Comparison of ENCODE assay signal across 2 cellular contexts in the genomic region with DNA sequence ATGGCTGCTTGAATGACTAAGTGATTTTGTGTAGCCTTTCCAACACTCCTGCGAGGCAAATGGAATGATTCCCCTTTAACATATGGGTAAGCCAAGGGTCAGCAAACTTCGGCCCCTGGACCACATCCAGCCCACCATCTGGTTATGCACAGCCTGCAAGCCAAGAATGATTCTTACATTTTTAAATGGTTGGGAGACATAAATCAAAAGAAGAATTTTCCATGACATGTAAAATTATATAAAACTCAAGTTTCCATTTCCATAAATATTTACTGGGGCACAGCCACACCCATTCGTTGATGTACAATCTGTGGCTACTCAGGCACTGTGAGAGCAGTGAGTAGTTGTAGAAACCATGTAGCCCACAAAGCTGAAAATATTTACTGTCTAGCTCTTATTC.
TF ChIP-seq lines count a peak whose summit lies in the region.

No MANE protein-coding gene starts in this region.

TF ChIP-seq in liver, 16 proteins besides CTCF, POLR2A, EP300 and RAD21:
- peak; percentile 96 for TF ChIP-seq NR2F2 (IDR thresholded peaks at IDR 0.05)
- peak; percentile 18 for TF ChIP-seq SP1 (IDR thresholded peaks at IDR 0.05)
- TF ChIP-seq HNF4A (conservative IDR thresholded peaks at IDR 0.05): no peak
- TF ChIP-seq YY1 (IDR thresholded peaks at IDR 0.05): no peak
- TF ChIP-seq RXRA (IDR thresholded peaks at IDR 0.05): peak; percentile 15 to 45

TF ChIP-seq in HepG2, 621 proteins besides CTCF, POLR2A, EP300 and RAD21:
- no peak for TF ChIP-seq ZNF274 (CRISPR knock-in tag; IDR thresholded peaks at IDR 0.05)
- TF ChIP-seq CCAR2 (optimal IDR thresholded peaks at IDR 0.05; ENCODE audit: low read depth, low read length): no peak
- TF ChIP-seq GLI4 (CRISPR knock-in tag; IDR thresholded peaks at IDR 0.05; ENCODE audit: borderline replicate concordance): no peak
- no peak for TF ChIP-seq ZC3H13 (CRISPR knock-in tag; IDR thresholded peaks at IDR 0.05)
- no peak for TF ChIP-seq TRIM24 (CRISPR knock-in tag; IDR thresholded peaks at IDR 0.05)
- TF ChIP-seq, protein P1, sequence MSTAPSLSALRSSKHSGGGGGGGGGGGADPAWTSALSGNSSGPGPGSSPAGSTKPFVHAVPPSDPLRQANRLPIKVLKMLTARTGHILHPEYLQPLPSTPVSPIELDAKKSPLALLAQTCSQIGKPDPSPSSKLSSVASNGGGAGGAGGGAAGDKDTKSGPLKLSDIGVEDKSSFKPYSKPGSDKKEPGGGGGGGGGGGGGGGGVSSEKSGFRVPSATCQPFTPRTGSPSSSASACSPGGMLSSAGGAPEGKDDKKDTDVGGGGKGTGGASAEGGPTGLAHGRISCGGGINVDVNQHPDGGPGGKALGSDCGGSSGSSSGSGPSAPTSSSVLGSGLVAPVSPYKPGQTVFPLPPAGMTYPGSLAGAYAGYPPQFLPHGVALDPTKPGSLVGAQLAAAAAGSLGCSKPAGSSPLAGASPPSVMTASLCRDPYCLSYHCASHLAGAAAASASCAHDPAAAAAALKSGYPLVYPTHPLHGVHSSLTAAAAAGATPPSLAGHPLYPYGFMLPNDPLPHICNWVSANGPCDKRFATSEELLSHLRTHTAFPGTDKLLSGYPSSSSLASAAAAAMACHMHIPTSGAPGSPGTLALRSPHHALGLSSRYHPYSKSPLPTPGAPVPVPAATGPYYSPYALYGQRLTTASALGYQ (CRISPR knock-in tag; IDR thresholded peaks at IDR 0.05): no peak
- TF ChIP-seq ZNF83 (CRISPR knock-in tag; IDR thresholded peaks at IDR 0.05; ENCODE audit: borderline replicate concordance): no peak
- no peak for TF ChIP-seq RXRA (CRISPR knock-in tag; IDR thresholded peaks at IDR 0.05)
- TF ChIP-seq CEBPG (CRISPR knock-in tag; IDR thresholded peaks at IDR 0.05): no peak
- TF ChIP-seq ZNF205 (CRISPR knock-in tag; IDR thresholded peaks at IDR 0.05): no peak
- TF ChIP-seq, protein P2, sequence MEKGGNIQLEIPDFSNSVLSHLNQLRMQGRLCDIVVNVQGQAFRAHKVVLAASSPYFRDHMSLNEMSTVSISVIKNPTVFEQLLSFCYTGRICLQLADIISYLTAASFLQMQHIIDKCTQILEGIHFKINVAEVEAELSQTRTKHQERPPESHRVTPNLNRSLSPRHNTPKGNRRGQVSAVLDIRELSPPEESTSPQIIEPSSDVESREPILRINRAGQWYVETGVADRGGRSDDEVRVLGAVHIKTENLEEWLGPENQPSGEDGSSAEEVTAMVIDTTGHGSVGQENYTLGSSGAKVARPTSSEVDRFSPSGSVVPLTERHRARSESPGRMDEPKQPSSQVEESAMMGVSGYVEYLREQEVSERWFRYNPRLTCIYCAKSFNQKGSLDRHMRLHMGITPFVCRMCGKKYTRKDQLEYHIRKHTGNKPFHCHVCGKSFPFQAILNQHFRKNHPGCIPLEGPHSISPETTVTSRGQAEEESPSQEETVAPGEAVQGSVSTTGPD (CRISPR knock-in tag; IDR thresholded peaks at IDR 0.05): no peak
- no peak for TF ChIP-seq MTA3 (CRISPR knock-in tag; IDR thresholded peaks at IDR 0.05)
- no peak for TF ChIP-seq BORCS8-MEF2B (CRISPR knock-in tag; IDR thresholded peaks at IDR 0.05)
- no peak for TF ChIP-seq KDM5B (CRISPR knock-in tag; IDR thresholded peaks at IDR 0.05; ENCODE audit: borderline replicate concordance)
- no peak for TF ChIP-seq TCF7L2 (IDR thresholded peaks at IDR 0.05; ENCODE audit: low read depth, low read length)
- no peak for TF ChIP-seq BRD4 (CRISPR knock-in tag; IDR thresholded peaks at IDR 0.05)
- TF ChIP-seq PAX8 (CRISPR knock-in tag; IDR thresholded peaks at IDR 0.05; ENCODE audit: borderline replicate concordance): no peak
- TF ChIP-seq, protein P3, sequence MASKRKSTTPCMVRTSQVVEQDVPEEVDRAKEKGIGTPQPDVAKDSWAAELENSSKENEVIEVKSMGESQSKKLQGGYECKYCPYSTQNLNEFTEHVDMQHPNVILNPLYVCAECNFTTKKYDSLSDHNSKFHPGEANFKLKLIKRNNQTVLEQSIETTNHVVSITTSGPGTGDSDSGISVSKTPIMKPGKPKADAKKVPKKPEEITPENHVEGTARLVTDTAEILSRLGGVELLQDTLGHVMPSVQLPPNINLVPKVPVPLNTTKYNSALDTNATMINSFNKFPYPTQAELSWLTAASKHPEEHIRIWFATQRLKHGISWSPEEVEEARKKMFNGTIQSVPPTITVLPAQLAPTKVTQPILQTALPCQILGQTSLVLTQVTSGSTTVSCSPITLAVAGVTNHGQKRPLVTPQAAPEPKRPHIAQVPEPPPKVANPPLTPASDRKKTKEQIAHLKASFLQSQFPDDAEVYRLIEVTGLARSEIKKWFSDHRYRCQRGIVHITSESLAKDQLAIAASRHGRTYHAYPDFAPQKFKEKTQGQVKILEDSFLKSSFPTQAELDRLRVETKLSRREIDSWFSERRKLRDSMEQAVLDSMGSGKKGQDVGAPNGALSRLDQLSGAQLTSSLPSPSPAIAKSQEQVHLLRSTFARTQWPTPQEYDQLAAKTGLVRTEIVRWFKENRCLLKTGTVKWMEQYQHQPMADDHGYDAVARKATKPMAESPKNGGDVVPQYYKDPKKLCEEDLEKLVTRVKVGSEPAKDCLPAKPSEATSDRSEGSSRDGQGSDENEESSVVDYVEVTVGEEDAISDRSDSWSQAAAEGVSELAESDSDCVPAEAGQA (IDR thresholded peaks at IDR 0.05; ENCODE audit: low read depth): no peak
- TF ChIP-seq, protein P3 (CRISPR knock-in tag; IDR thresholded peaks at IDR 0.05; ENCODE audit: borderline replicate concordance): no peak
